13 cellular contexts compared by ENCODE assay signal in genomic region chr12:34396861-34397590, GRCh38.
DNase-seq lines count a peak whose midpoint lies in the region; ATAC-seq and TF ChIP-seq lines count a peak whose summit lies in the region.
"Had no signal": no experiment of that assay in that cellular context is flagged by ENCODE, and none has a peak within 500 bp of the region (broad histone marks: within the 10 kb centered on the region; RNA-seq: fewer than 3 reads in every experiment).

No MANE protein-coding gene starts in this region.

- no peak overlapping the region for H3K27ac Mint-ChIP-seq in stimulated activated naive B cell treated with anti-CD40 and anti-IgM and Interleukin-4, amounts not matched to agents 10 μg/mL and 1 μg/mL and 100 μg/mL, for 72 hours
- H3K27ac Mint-ChIP-seq: IgD-negative memory B cell; T-helper 2 cell treated with Interferon-gamma antibody and Interleukin-4, amounts not matched to agents 5 μg/mL and 100 μg/mL, for 36 hours had no signal

- TF ChIP-seq CTCF in GM20000 (IDR thresholded peaks at IDR 0.05; ENCODE audit: extremely low read depth, missing control alignments): no peak

- no peak for ATAC-seq in activated T-cell treated with anti-CD3 and anti-CD28 coated beads, Interleukin-2, amount 50 U/mL, for 4 hours
- no peak for ATAC-seq in stimulated activated naive B cell treated with anti-CD40 and anti-IgM and Interleukin-4, amounts not matched to agents 10 μg/mL and 1 μg/mL and 100 μg/mL, for 72 hours (replicated peaks)
- no peak for ATAC-seq in HG03442 (IDR thresholded peaks at IDR 0.05; ENCODE audit: unreplicated experiment)
- ATAC-seq: stimulated activated naive CD8-positive, alpha-beta T cell treated with anti-CD3 and anti-CD28 coated beads, Interleukin-15, amount 100 ng/mL, for 72 hours had no signal

- H3K4me3 Mint-ChIP-seq in activated T-cell treated with anti-CD3 and anti-CD28 coated beads, Interleukin-2, amount 50 U/mL, for 4 hours: no peak overlapping the region
- no peak overlapping the region for H3K4me3 Mint-ChIP-seq in stimulated activated naive B cell treated with anti-CD40 and anti-IgM and Interleukin-4, amounts not matched to agents 10 μg/mL and 1 μg/mL and 100 μg/mL, for 72 hours
- H3K4me3 Mint-ChIP-seq: IgD-negative memory B cell; stimulated activated naive CD8-positive, alpha-beta T cell treated with anti-CD3 and anti-CD28 coated beads, Interleukin-15, amount 100 ng/mL, for 72 hours; T-helper 2 cell treated with Interferon-gamma antibody and Interleukin-4, amounts not matched to agents 5 μg/mL and 100 μg/mL, for 36 hours had no signal

- no peaks in the 10 kb centered on the region for H3K36me3 Mint-ChIP-seq in activated T-cell treated with anti-CD3 and anti-CD28 coated beads, Interleukin-2, amount 50 U/mL, for 4 hours (ENCODE audit: insufficient read depth)
- H3K36me3 Mint-ChIP-seq in stimulated activated naive B cell treated with anti-CD40 and anti-IgM and Interleukin-4, amounts not matched to agents 10 μg/mL and 1 μg/mL and 100 μg/mL, for 72 hours: peaks cover 5 to 7% of the 10 kb centered on the region in 2 donors
- H3K36me3 Mint-ChIP-seq: IgD-negative memory B cell had no signal

- peaks cover 7% of the 10 kb centered on the region for H3K9me3 Mint-ChIP-seq in activated T-cell treated with anti-CD3 and anti-CD28 coated beads, Interleukin-2, amount 50 U/mL, for 4 hours
- H3K9me3 Mint-ChIP-seq in stimulated activated naive B cell treated with anti-CD40 and anti-IgM and Interleukin-4, amounts not matched to agents 10 μg/mL and 1 μg/mL and 100 μg/mL, for 72 hours: peaks cover 26 to 27% of the 10 kb centered on the region in 2 donors

- peak; percentile 0 for DNase-seq in GM20000 (ENCODE audit: low spot score)
- peak; percentile 4 for DNase-seq in activated T-cell treated with anti-CD3 and anti-CD28 coated beads, Interleukin-2, amount 50 U/mL, for 4 hours
- DNase-seq in islet precursor cell: peak; percentile 46
- peak; percentile 0 for DNase-seq in stimulated activated naive B cell treated with anti-CD40 and anti-IgM and Interleukin-4, amounts not matched to agents 10 μg/mL and 1 μg/mL and 100 μg/mL, for 72 hours
- no peak for DNase-seq in SW 1271 (lab: John Stamatoyannopoulos, UW)
- DNase-seq in KG1 (lab: John Stamatoyannopoulos, UW): no peak
- DNase-seq in NCI-H1048 (lab: John Stamatoyannopoulos, UW): no peak
- DNase-seq: DMS 273 treated with DMSO at 0.1 percent for 48 hours, NCI-H2081 had no signal

- H3K27me3 Mint-ChIP-seq in activated T-cell treated with anti-CD3 and anti-CD28 coated beads, Interleukin-2, amount 50 U/mL, for 4 hours (ENCODE audit: low read depth): no peaks in the 10 kb centered on the region
- H3K27me3 Mint-ChIP-seq in stimulated activated naive B cell treated with anti-CD40 and anti-IgM and Interleukin-4, amounts not matched to agents 10 μg/mL and 1 μg/mL and 100 μg/mL, for 72 hours: no peaks in the 10 kb centered on the region
- H3K27me3 Mint-ChIP-seq: stimulated activated naive CD8-positive, alpha-beta T cell treated with anti-CD3 and anti-CD28 coated beads, Interleukin-15, amount 100 ng/mL, for 72 hours had no signal

- no peaks in the 10 kb centered on the region for H3K4me1 Mint-ChIP-seq in activated T-cell treated with anti-CD3 and anti-CD28 coated beads, Interleukin-2, amount 50 U/mL, for 4 hours (ENCODE audit: low read depth)
- no peaks in the 10 kb centered on the region for H3K4me1 Mint-ChIP-seq in stimulated activated naive B cell treated with anti-CD40 and anti-IgM and Interleukin-4, amounts not matched to agents 10 μg/mL and 1 μg/mL and 100 μg/mL, for 72 hours
- H3K4me1 Mint-ChIP-seq: IgD-negative memory B cell; stimulated activated naive CD8-positive, alpha-beta T cell treated with anti-CD3 and anti-CD28 coated beads, Interleukin-15, amount 100 ng/mL, for 72 hours had no signal

Comparison
In these comparisons a context has a peak if more than half of its experiments do, and no peak if none do; other contexts are left out.
1. DNase-seq: peak in GM20000 (single experiment), activated T-cell treated with anti-CD3 and anti-CD28 coated beads, Interleukin-2, amount 50 U/mL, for 4 hours (single experiment), islet precursor cell (single experiment) and stimulated activated naive B cell treated with anti-CD40 and anti-IgM and Interleukin-4, amounts not matched to agents 10 μg/mL and 1 μg/mL and 100 μg/mL, for 72 hours (single experiment); none in SW 1271 (0 of 2), KG1 (single experiment) and NCI-H1048 (single experiment).